ENCODE assay signal across 12 cellular contexts in the genomic region with DNA sequence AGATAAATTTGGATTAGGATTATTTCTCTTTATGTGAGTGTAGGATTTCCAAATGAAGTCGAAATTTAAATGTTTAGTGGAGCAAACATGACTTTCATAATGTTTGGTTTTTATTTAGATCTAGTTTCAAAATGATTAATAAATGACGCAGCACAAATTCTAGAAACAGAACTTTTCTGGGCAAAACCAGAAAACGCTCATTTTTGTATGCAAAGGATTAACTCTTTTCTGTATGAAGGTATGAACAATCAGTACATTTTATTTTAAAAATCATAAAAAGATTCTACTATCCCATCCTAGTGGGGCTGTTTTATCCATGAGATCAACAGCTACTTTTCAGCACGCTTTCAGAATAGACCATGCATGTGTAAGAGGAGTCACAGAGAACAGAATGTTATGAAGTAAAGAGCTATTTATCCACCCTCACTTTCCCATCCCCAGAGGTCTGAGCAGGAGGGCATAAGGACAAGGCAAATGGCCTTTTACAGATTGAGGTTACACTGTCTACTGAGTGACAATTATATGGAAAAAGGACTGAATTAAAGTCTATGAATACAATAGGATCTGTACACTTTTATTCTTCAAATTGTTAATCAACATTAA.
DNase-seq lines count a peak whose midpoint lies in the region; ATAC-seq lines count a peak whose summit lies in the region.
"Had no signal": no experiment of that assay in that cellular context is flagged by ENCODE, and none has a peak within 500 bp of the region (broad histone marks: within the 10 kb centered on the region; RNA-seq: fewer than 3 reads in every experiment).

No MANE protein-coding gene starts in this region.

- H2BK5ac ChIP-seq in mesenchymal stem cell (ENCODE audit: low read depth, low read length, poor library complexity, severe bottlenecking): no peak overlapping the region

- no peak overlapping the region for H2BK12ac ChIP-seq in mesenchymal stem cell (ENCODE audit: low read length in 2 of 2)

- H3K27me3 Mint-ChIP-seq in activated CD4-positive, alpha-beta T cell treated with anti-CD3 and anti-CD28 coated beads for 36 hours: no peaks in the 10 kb centered on the region
- no peaks in the 10 kb centered on the region for H3K27me3 Mint-ChIP-seq in T-helper 1 cell treated with Interleukin-12 subunit alpha and Interleukin-12 subunit beta and Interleukin-4 antibody, amounts not matched to agents 30 μg/mL and 1 μg/mL, for 36 hours (ENCODE audit: low read depth)
- no peaks in the 10 kb centered on the region for H3K27me3 Mint-ChIP-seq in activated naive CD4-positive, alpha-beta T cell treated with anti-CD3 and anti-CD28 coated beads for 36 hours (ENCODE audit: low read depth)
- H3K27me3 Mint-ChIP-seq: activated naive CD8-positive, alpha-beta T cell had no signal

- POLR2A ChIA-PET in activated CD4-positive, alpha-beta T cell treated with anti-CD3 and anti-CD28 coated beads for 36 hours (lab: Charles Lee): no interaction called here

- no peak overlapping the region for H2AFZ ChIP-seq in mesenchymal stem cell (ENCODE audit: low read depth, low read length)

- no peak for DNase-seq in activated CD4-positive, alpha-beta T cell treated with anti-CD3 and anti-CD28 coated beads for 36 hours
- DNase-seq in activated CD4-positive, alpha-beta T cell treated with anti-CD3 and anti-CD28 coated beads for 48 hours: no peak
- DNase-seq in mesenchymal stem cell (no peak), GM19240 (ENCODE audit: insufficient read length, low spot score) (no peak), NCI-H128 (lab: John Stamatoyannopoulos, UW; ENCODE audit: unreplicated experiment) (no peak)
- no peak for DNase-seq in activated naive CD4-positive, alpha-beta T cell treated with anti-CD3 and anti-CD28 coated beads for 36 hours
- DNase-seq: NCI-H510A treated with DMSO at 0.1 percent for 48 hours had no signal

- ATAC-seq in activated CD4-positive, alpha-beta T cell treated with anti-CD3 and anti-CD28 coated beads for 36 hours: peak; percentile 33
- peak; percentile 40 for ATAC-seq in GM21576 (IDR thresholded peaks at IDR 0.05; ENCODE audit: unreplicated experiment)

- H3K79me1 ChIP-seq in mesenchymal stem cell (replicated peaks; ENCODE audit: low read length, poor library complexity, severe bottlenecking): peaks cover 21% of the 10 kb centered on the region

- peak overlapping the region; percentile 71 for H3K27ac Mint-ChIP-seq in activated CD4-positive, alpha-beta T cell treated with anti-CD3 and anti-CD28 coated beads for 36 hours
- peak overlapping the region; percentile 64 for H3K27ac Mint-ChIP-seq in T-helper 1 cell treated with Interleukin-12 subunit alpha and Interleukin-12 subunit beta and Interleukin-4 antibody, amounts not matched to agents 30 μg/mL and 1 μg/mL, for 36 hours
- H3K27ac Mint-ChIP-seq in activated naive CD4-positive, alpha-beta T cell treated with anti-CD3 and anti-CD28 coated beads for 36 hours: no peak overlapping the region
- H3K27ac Mint-ChIP-seq: activated naive CD8-positive, alpha-beta T cell had no signal

- no peak overlapping the region for H3K4me3 Mint-ChIP-seq in activated CD4-positive, alpha-beta T cell treated with anti-CD3 and anti-CD28 coated beads for 36 hours
- H3K4me3 Mint-ChIP-seq in T-helper 1 cell treated with Interleukin-12 subunit alpha and Interleukin-12 subunit beta and Interleukin-4 antibody, amounts not matched to agents 30 μg/mL and 1 μg/mL, for 36 hours: peak overlapping the region; percentile 3
- no peak overlapping the region for H3K4me3 Mint-ChIP-seq in activated naive CD4-positive, alpha-beta T cell treated with anti-CD3 and anti-CD28 coated beads for 36 hours
- H3K4me3 Mint-ChIP-seq: activated naive CD8-positive, alpha-beta T cell had no signal

- H3K36me3 ChIP-seq in mesenchymal stem cell (ENCODE audit: control insufficient read depth in 1 of 2, insufficient read depth in 2 of 2, low read depth in 1 of 2, low read length in 2 of 2): peaks cover 0 to 3% of the 10 kb centered on the region in 2 experiments
- H3K36me3 ChIP-seq: SJSA1 had no signal

- CTCF ChIA-PET in activated CD4-positive, alpha-beta T cell treated with anti-CD3 and anti-CD28 coated beads for 36 hours (lab: Charles Lee): interaction anchor here (1.1 kb wide), 1 partner anchor 8 kb away, joined by 3 read pairs; no protein-coding TSS in a partner anchor
- CTCF ChIA-PET in activated naive CD4-positive, alpha-beta T cell treated with anti-CD3 and anti-CD28 coated beads for 36 hours (lab: Charles Lee): no interaction called here

- H3K27ac ChIP-seq in mesenchymal stem cell (ENCODE audit: low read length, poor library complexity, severe bottlenecking): no peak overlapping the region
- H3K27ac ChIP-seq: SJSA1 had no signal

- peaks cover 10% of the 10 kb centered on the region for H3K4me1 Mint-ChIP-seq in activated CD4-positive, alpha-beta T cell treated with anti-CD3 and anti-CD28 coated beads for 36 hours
- H3K4me1 Mint-ChIP-seq in T-helper 1 cell treated with Interleukin-12 subunit alpha and Interleukin-12 subunit beta and Interleukin-4 antibody, amounts not matched to agents 30 μg/mL and 1 μg/mL, for 36 hours (ENCODE audit: low read depth): peaks cover 12% of the 10 kb centered on the region
- H3K4me1 Mint-ChIP-seq in activated naive CD4-positive, alpha-beta T cell treated with anti-CD3 and anti-CD28 coated beads for 36 hours (ENCODE audit: low read depth): peaks cover 3% of the 10 kb centered on the region

- H3K36me3 Mint-ChIP-seq in activated CD4-positive, alpha-beta T cell treated with anti-CD3 and anti-CD28 coated beads for 36 hours (ENCODE audit: low read depth): peaks cover 22% of the 10 kb centered on the region
- H3K36me3 Mint-ChIP-seq in T-helper 1 cell treated with Interleukin-12 subunit alpha and Interleukin-12 subunit beta and Interleukin-4 antibody, amounts not matched to agents 30 μg/mL and 1 μg/mL, for 36 hours (ENCODE audit: low read depth): peaks cover 8% of the 10 kb centered on the region
- H3K36me3 Mint-ChIP-seq in activated naive CD4-positive, alpha-beta T cell treated with anti-CD3 and anti-CD28 coated beads for 36 hours (ENCODE audit: low read depth): peaks cover 14% of the 10 kb centered on the region

- WGBS in mesenchymal stem cell: 86% methylated on average over 1 of the region's 4 CpGs

- H3K4me1 ChIP-seq in mesenchymal stem cell (ENCODE audit: control insufficient read depth, insufficient read depth, low read depth, low read length): no peaks in the 10 kb centered on the region
- H3K4me1 ChIP-seq: SJSA1 had no signal

- no peak overlapping the region for H3K18ac ChIP-seq in mesenchymal stem cell (ENCODE audit: low read depth in 1 of 2, low read length in 2 of 2)

- no peak overlapping the region for H3K23ac ChIP-seq in mesenchymal stem cell (ENCODE audit: low read length in 2 of 2)

- H3K9ac ChIP-seq in mesenchymal stem cell (ENCODE audit: low read length): peak overlapping the region; percentile 52

- no peaks in the 10 kb centered on the region for H3K27me3 ChIP-seq in mesenchymal stem cell (ENCODE audit: control insufficient read depth in 1 of 2, insufficient read depth in 1 of 2, low read length in 2 of 2)
- H3K27me3 ChIP-seq: SJSA1 had no signal

- H2AK5ac ChIP-seq in mesenchymal stem cell (ENCODE audit: low read length, severe bottlenecking): no peak overlapping the region

- intact Hi-C loops in activated CD4-positive, alpha-beta T cell treated with anti-CD3 and anti-CD28 coated beads for 36 hours (cut with DNase I, micrococcal nuclease): no loop called here
- intact Hi-C loops in activated naive CD4-positive, alpha-beta T cell treated with anti-CD3 and anti-CD28 coated beads for 36 hours (cut with micrococcal nuclease): no loop called here

- H4K8ac ChIP-seq in mesenchymal stem cell (ENCODE audit: low read length): no peak overlapping the region

- no peak overlapping the region for H3K4me3 ChIP-seq in mesenchymal stem cell (ENCODE audit: insufficient read depth in 1 of 2, low read depth in 1 of 2, low read length in 2 of 2)
- H3K4me3 ChIP-seq: lung, SJSA1 had no signal

- peaks cover 17% of the 10 kb centered on the region for H3K9me3 ChIP-seq in mesenchymal stem cell (ENCODE audit: control insufficient read depth, low read length)

- H3K9me3 Mint-ChIP-seq in activated CD4-positive, alpha-beta T cell treated with anti-CD3 and anti-CD28 coated beads for 36 hours (ENCODE audit: low read depth): peaks cover 12% of the 10 kb centered on the region
- H3K9me3 Mint-ChIP-seq in T-helper 1 cell treated with Interleukin-12 subunit alpha and Interleukin-12 subunit beta and Interleukin-4 antibody, amounts not matched to agents 30 μg/mL and 1 μg/mL, for 36 hours: peaks cover 23% of the 10 kb centered on the region
- peaks cover 11% of the 10 kb centered on the region for H3K9me3 Mint-ChIP-seq in activated naive CD4-positive, alpha-beta T cell treated with anti-CD3 and anti-CD28 coated beads for 36 hours

- H3K4me2 ChIP-seq in mesenchymal stem cell (ENCODE audit: low read length, poor library complexity, severe bottlenecking): no peak overlapping the region

- H2BK120ac ChIP-seq in mesenchymal stem cell (ENCODE audit: low read depth, low read length): no peak overlapping the region

- no peak overlapping the region for H2BK15ac ChIP-seq in mesenchymal stem cell (ENCODE audit: low read depth, poor library complexity, severe bottlenecking)

- H3K14ac ChIP-seq in mesenchymal stem cell (ENCODE audit: low read length in 2 of 2): no peak overlapping the region

- H3K4ac ChIP-seq in mesenchymal stem cell (ENCODE audit: low read depth in 1 of 2, low read length in 2 of 2): no peak overlapping the region

- no peak overlapping the region for H4K91ac ChIP-seq in mesenchymal stem cell (ENCODE audit: low read length)
